Comparison of ENCODE assay signal across 1 cellular context in the genomic region with DNA sequence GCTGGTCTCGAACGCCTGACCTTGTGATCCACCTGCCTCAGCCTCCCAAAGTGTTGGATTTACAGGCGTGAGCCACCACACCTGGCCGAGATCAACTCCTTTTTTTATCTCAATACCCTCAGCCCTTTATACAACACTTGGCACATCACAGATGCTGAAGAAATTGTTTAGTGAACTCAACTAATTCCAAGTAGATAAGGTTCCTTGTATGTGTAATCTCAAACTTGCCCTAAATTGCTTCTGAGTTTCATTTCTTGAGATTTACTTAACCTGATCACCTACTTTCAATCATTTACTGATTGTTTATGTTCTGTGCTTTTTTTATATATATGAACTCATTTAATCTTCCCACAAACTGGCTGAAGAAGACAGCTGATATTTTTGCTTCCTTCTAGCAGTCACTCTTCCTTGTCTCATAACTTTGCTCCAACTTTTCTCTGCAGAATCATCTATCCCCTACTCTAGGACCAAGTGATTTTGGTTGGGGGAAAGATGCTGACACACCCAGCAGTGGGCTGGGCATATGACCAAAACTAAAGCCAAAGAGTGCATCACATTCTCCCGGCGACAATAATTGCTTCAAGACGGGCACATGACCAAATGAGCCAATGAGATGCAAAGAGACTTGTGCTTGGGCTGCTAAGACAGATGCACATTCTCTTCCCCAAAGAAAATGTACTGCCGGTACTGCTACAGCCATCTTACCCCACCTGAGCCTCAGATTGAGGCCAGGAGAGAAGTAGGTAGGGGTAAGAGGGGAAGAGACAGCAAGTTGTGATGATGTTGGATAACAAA.
TF ChIP-seq lines count a peak whose summit lies in the region.

No MANE protein-coding gene starts in this region.

TF ChIP-seq in K562, 482 proteins besides CTCF, POLR2A, EP300 and RAD21:
- TF ChIP-seq L3MBTL2 (IDR thresholded peaks at IDR 0.05) (0 out of 2 replicates have a peak, but pooled peaks have one; percentile 12), RAD51 (IDR thresholded peaks at IDR 0.05; ENCODE audit: borderline replicate concordance, low read depth) (peak; percentile 44; the same call in 1 of the 2 replicates)
- TF ChIP-seq, protein P1, sequence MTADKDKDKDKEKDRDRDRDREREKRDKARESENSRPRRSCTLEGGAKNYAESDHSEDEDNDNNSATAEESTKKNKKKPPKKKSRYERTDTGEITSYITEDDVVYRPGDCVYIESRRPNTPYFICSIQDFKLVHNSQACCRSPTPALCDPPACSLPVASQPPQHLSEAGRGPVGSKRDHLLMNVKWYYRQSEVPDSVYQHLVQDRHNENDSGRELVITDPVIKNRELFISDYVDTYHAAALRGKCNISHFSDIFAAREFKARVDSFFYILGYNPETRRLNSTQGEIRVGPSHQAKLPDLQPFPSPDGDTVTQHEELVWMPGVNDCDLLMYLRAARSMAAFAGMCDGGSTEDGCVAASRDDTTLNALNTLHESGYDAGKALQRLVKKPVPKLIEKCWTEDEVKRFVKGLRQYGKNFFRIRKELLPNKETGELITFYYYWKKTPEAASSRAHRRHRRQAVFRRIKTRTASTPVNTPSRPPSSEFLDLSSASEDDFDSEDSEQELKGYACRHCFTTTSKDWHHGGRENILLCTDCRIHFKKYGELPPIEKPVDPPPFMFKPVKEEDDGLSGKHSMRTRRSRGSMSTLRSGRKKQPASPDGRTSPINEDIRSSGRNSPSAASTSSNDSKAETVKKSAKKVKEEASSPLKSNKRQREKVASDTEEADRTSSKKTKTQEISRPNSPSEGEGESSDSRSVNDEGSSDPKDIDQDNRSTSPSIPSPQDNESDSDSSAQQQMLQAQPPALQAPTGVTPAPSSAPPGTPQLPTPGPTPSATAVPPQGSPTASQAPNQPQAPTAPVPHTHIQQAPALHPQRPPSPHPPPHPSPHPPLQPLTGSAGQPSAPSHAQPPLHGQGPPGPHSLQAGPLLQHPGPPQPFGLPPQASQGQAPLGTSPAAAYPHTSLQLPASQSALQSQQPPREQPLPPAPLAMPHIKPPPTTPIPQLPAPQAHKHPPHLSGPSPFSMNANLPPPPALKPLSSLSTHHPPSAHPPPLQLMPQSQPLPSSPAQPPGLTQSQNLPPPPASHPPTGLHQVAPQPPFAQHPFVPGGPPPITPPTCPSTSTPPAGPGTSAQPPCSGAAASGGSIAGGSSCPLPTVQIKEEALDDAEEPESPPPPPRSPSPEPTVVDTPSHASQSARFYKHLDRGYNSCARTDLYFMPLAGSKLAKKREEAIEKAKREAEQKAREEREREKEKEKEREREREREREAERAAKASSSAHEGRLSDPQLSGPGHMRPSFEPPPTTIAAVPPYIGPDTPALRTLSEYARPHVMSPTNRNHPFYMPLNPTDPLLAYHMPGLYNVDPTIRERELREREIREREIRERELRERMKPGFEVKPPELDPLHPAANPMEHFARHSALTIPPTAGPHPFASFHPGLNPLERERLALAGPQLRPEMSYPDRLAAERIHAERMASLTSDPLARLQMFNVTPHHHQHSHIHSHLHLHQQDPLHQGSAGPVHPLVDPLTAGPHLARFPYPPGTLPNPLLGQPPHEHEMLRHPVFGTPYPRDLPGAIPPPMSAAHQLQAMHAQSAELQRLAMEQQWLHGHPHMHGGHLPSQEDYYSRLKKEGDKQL (CRISPR knock-in tag; IDR thresholded peaks at IDR 0.05; ENCODE audit: borderline replicate concordance): no peak
- TF ChIP-seq, protein P2, sequence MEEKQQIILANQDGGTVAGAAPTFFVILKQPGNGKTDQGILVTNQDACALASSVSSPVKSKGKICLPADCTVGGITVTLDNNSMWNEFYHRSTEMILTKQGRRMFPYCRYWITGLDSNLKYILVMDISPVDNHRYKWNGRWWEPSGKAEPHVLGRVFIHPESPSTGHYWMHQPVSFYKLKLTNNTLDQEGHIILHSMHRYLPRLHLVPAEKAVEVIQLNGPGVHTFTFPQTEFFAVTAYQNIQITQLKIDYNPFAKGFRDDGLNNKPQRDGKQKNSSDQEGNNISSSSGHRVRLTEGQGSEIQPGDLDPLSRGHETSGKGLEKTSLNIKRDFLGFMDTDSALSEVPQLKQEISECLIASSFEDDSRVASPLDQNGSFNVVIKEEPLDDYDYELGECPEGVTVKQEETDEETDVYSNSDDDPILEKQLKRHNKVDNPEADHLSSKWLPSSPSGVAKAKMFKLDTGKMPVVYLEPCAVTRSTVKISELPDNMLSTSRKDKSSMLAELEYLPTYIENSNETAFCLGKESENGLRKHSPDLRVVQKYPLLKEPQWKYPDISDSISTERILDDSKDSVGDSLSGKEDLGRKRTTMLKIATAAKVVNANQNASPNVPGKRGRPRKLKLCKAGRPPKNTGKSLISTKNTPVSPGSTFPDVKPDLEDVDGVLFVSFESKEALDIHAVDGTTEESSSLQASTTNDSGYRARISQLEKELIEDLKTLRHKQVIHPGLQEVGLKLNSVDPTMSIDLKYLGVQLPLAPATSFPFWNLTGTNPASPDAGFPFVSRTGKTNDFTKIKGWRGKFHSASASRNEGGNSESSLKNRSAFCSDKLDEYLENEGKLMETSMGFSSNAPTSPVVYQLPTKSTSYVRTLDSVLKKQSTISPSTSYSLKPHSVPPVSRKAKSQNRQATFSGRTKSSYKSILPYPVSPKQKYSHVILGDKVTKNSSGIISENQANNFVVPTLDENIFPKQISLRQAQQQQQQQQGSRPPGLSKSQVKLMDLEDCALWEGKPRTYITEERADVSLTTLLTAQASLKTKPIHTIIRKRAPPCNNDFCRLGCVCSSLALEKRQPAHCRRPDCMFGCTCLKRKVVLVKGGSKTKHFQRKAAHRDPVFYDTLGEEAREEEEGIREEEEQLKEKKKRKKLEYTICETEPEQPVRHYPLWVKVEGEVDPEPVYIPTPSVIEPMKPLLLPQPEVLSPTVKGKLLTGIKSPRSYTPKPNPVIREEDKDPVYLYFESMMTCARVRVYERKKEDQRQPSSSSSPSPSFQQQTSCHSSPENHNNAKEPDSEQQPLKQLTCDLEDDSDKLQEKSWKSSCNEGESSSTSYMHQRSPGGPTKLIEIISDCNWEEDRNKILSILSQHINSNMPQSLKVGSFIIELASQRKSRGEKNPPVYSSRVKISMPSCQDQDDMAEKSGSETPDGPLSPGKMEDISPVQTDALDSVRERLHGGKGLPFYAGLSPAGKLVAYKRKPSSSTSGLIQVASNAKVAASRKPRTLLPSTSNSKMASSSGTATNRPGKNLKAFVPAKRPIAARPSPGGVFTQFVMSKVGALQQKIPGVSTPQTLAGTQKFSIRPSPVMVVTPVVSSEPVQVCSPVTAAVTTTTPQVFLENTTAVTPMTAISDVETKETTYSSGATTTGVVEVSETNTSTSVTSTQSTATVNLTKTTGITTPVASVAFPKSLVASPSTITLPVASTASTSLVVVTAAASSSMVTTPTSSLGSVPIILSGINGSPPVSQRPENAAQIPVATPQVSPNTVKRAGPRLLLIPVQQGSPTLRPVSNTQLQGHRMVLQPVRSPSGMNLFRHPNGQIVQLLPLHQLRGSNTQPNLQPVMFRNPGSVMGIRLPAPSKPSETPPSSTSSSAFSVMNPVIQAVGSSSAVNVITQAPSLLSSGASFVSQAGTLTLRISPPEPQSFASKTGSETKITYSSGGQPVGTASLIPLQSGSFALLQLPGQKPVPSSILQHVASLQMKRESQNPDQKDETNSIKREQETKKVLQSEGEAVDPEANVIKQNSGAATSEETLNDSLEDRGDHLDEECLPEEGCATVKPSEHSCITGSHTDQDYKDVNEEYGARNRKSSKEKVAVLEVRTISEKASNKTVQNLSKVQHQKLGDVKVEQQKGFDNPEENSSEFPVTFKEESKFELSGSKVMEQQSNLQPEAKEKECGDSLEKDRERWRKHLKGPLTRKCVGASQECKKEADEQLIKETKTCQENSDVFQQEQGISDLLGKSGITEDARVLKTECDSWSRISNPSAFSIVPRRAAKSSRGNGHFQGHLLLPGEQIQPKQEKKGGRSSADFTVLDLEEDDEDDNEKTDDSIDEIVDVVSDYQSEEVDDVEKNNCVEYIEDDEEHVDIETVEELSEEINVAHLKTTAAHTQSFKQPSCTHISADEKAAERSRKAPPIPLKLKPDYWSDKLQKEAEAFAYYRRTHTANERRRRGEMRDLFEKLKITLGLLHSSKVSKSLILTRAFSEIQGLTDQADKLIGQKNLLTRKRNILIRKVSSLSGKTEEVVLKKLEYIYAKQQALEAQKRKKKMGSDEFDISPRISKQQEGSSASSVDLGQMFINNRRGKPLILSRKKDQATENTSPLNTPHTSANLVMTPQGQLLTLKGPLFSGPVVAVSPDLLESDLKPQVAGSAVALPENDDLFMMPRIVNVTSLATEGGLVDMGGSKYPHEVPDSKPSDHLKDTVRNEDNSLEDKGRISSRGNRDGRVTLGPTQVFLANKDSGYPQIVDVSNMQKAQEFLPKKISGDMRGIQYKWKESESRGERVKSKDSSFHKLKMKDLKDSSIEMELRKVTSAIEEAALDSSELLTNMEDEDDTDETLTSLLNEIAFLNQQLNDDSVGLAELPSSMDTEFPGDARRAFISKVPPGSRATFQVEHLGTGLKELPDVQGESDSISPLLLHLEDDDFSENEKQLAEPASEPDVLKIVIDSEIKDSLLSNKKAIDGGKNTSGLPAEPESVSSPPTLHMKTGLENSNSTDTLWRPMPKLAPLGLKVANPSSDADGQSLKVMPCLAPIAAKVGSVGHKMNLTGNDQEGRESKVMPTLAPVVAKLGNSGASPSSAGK (IDR thresholded peaks at IDR 0.05): 0 out of 2 replicates have a peak, but pooled peaks have one; percentile 28
- TF ChIP-seq, protein P3, sequence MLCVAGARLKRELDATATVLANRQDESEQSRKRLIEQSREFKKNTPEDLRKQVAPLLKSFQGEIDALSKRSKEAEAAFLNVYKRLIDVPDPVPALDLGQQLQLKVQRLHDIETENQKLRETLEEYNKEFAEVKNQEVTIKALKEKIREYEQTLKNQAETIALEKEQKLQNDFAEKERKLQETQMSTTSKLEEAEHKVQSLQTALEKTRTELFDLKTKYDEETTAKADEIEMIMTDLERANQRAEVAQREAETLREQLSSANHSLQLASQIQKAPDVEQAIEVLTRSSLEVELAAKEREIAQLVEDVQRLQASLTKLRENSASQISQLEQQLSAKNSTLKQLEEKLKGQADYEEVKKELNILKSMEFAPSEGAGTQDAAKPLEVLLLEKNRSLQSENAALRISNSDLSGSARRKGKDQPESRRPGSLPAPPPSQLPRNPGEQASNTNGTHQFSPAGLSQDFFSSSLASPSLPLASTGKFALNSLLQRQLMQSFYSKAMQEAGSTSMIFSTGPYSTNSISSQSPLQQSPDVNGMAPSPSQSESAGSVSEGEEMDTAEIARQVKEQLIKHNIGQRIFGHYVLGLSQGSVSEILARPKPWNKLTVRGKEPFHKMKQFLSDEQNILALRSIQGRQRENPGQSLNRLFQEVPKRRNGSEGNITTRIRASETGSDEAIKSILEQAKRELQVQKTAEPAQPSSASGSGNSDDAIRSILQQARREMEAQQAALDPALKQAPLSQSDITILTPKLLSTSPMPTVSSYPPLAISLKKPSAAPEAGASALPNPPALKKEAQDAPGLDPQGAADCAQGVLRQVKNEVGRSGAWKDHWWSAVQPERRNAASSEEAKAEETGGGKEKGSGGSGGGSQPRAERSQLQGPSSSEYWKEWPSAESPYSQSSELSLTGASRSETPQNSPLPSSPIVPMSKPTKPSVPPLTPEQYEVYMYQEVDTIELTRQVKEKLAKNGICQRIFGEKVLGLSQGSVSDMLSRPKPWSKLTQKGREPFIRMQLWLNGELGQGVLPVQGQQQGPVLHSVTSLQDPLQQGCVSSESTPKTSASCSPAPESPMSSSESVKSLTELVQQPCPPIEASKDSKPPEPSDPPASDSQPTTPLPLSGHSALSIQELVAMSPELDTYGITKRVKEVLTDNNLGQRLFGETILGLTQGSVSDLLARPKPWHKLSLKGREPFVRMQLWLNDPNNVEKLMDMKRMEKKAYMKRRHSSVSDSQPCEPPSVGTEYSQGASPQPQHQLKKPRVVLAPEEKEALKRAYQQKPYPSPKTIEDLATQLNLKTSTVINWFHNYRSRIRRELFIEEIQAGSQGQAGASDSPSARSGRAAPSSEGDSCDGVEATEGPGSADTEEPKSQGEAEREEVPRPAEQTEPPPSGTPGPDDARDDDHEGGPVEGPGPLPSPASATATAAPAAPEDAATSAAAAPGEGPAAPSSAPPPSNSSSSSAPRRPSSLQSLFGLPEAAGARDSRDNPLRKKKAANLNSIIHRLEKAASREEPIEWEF (CRISPR knock-in tag; IDR thresholded peaks at IDR 0.05): no peak
- TF ChIP-seq, protein P4, sequence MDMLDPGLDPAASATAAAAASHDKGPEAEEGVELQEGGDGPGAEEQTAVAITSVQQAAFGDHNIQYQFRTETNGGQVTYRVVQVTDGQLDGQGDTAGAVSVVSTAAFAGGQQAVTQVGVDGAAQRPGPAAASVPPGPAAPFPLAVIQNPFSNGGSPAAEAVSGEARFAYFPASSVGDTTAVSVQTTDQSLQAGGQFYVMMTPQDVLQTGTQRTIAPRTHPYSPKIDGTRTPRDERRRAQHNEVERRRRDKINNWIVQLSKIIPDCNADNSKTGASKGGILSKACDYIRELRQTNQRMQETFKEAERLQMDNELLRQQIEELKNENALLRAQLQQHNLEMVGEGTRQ (CRISPR knock-in tag; IDR thresholded peaks at IDR 0.05): peak; percentile 83
- TF ChIP-seq, protein P5, sequence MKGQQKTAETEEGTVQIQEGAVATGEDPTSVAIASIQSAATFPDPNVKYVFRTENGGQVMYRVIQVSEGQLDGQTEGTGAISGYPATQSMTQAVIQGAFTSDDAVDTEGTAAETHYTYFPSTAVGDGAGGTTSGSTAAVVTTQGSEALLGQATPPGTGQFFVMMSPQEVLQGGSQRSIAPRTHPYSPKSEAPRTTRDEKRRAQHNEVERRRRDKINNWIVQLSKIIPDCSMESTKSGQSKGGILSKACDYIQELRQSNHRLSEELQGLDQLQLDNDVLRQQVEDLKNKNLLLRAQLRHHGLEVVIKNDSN (CRISPR knock-in tag; IDR thresholded peaks at IDR 0.05): peak; percentile 84
